ENCODE assay signal across 15 cellular contexts in genomic region chr14:58746261-58746660, GRCh38.
DNase-seq lines count a peak whose midpoint lies in the region; ATAC-seq, FAIRE-seq and TF ChIP-seq lines count a peak whose summit lies in the region.
"Had no signal": no experiment of that assay in that cellular context is flagged by ENCODE, and none has a peak within 500 bp of the region (broad histone marks: within the 10 kb centered on the region; RNA-seq: fewer than 3 reads in every experiment).

No MANE protein-coding gene starts in this region.

- peak; percentile 76 to 84; a peak in 5 of 6 replicates for ATAC-seq in A549
- no peak for ATAC-seq in natural killer cell
- no peak for ATAC-seq in activated T-helper 17 cell treated with anti-CD3 and anti-CD28 coated beads, Interleukin-2, amount 50 U/mL, for 72 hours (replicated peaks)
- ATAC-seq in GM23338, result no peak

- H3K4me3 Mint-ChIP-seq in astrocyte (ENCODE audit: unreplicated experiment) (no peak overlapping the region), natural killer cell (no peak overlapping the region), GM23338 (no peak overlapping the region)
- H3K4me3 Mint-ChIP-seq in activated T-helper 17 cell treated with anti-CD3 and anti-CD28 coated beads, Interleukin-2, amount 50 U/mL, for 72 hours, result no peak overlapping the region
- H3K4me3 Mint-ChIP-seq: neural progenitor cell had no signal

- 0 out of 5 replicates have a peak, but pooled peaks of 1 of the 2 experiments have one; percentile 3 for TF ChIP-seq RAD21 in A549 (conservative IDR thresholded peaks at IDR 0.05 in 1 of 2, IDR thresholded peaks at IDR 0.05 in 1 of 2)

- H3K27me3 Mint-ChIP-seq in astrocyte (ENCODE audit: low read depth, unreplicated experiment) (no peaks in the 10 kb centered on the region), natural killer cell (ENCODE audit: low read depth in 2 of 2) (peaks cover 0 to 3% of the 10 kb centered on the region in 2 donors), GM23338 (ENCODE audit: insufficient read depth, low read depth, poor library complexity) (no peaks in the 10 kb centered on the region)
- peaks cover 7% of the 10 kb centered on the region for H3K27me3 Mint-ChIP-seq in activated T-helper 17 cell treated with anti-CD3 and anti-CD28 coated beads, Interleukin-2, amount 50 U/mL, for 72 hours

- H3K9ac ChIP-seq in astrocyte (ENCODE audit: low read length), result no peak overlapping the region
- H3K9ac ChIP-seq: neural progenitor cell had no signal

- H3K4me1 Mint-ChIP-seq in astrocyte (ENCODE audit: low read depth, unreplicated experiment) (peaks cover 28% of the 10 kb centered on the region), natural killer cell (peaks cover 8 to 10% of the 10 kb centered on the region in 2 donors), GM23338 (peaks cover 4% of the 10 kb centered on the region; the same call in 1 of the 3 replicates)
- peaks cover 4% of the 10 kb centered on the region for H3K4me1 Mint-ChIP-seq in activated T-helper 17 cell treated with anti-CD3 and anti-CD28 coated beads, Interleukin-2, amount 50 U/mL, for 72 hours

- intact Hi-C loops in natural killer cell (cut with micrococcal nuclease) (no loop called here), head of caudate nucleus (cut with DNase I) (no loop called here)

- H3K27ac ChIP-seq in A549 (peak overlapping the region; percentile 47 to 68; a peak in 5 of 6 replicates), astrocyte (ENCODE audit: low read depth, low read length) (no peak overlapping the region), GM23338 (ENCODE audit: low read depth) (no peak overlapping the region)
- H3K27ac ChIP-seq: neural progenitor cell had no signal

- H3K9me3 Mint-ChIP-seq in astrocyte (ENCODE audit: unreplicated experiment), result no peaks in the 10 kb centered on the region
- H3K9me3 Mint-ChIP-seq in natural killer cell, result no peaks in the 10 kb centered on the region
- H3K9me3 Mint-ChIP-seq in activated T-helper 17 cell treated with anti-CD3 and anti-CD28 coated beads, Interleukin-2, amount 50 U/mL, for 72 hours, result no peaks in the 10 kb centered on the region
- H3K9me3 Mint-ChIP-seq in GM23338, result no peaks in the 10 kb centered on the region
- H3K9me3 Mint-ChIP-seq: neural progenitor cell had no signal

- DNase-seq in A549 (ENCODE audit: low read depth in 1 of 2, low spot score in 1 of 2) (peak; percentile 47 to 78), HS-27A (ENCODE audit: low read depth) (peak; percentile 72), astrocyte (ENCODE audit: low read depth) (peak; percentile 92), kidney glomerular epithelial cell (lab: John Stamatoyannopoulos, UW) (peak; percentile 84), natural killer cell (no peak), GM23338 (ENCODE audit: low spot score) (no peak), head of caudate nucleus (no peak)
- DNase-seq: activated effector memory CD4-positive, alpha-beta T cell treated with Interleukin-2 at 50 U/mL for 16 hours; AML-193; dermis blood vessel endothelial cell; NCI-H2081; SHP77 treated with DMSO at 0.1 percent for 48 hours; stimulated activated CD4-positive, alpha-beta T cell treated with anti-CD3 and anti-CD28 coated beads, Interleukin-2, amount 100 ng/mL, for 24 hours had no signal

- no peak overlapping the region for H3K27ac Mint-ChIP-seq in astrocyte (ENCODE audit: unreplicated experiment)
- no peak overlapping the region for H3K27ac Mint-ChIP-seq in natural killer cell
- no peak overlapping the region for H3K27ac Mint-ChIP-seq in activated T-helper 17 cell treated with anti-CD3 and anti-CD28 coated beads, Interleukin-2, amount 50 U/mL, for 72 hours
- H3K27ac Mint-ChIP-seq in GM23338, result no peak overlapping the region
- H3K27ac Mint-ChIP-seq: neural progenitor cell had no signal

- H3K9me3 ChIP-seq in A549 (no peaks in the 10 kb centered on the region), astrocyte (ENCODE audit: insufficient read depth, low read depth, low read length) (no peaks in the 10 kb centered on the region)

- H3K36me3 ChIP-seq in astrocyte (ENCODE audit: insufficient read depth, low read length) (no peaks in the 10 kb centered on the region), GM23338 (ENCODE audit: insufficient read depth) (no peaks in the 10 kb centered on the region)
- H3K36me3 ChIP-seq: neural progenitor cell had no signal

- no peaks in the 10 kb centered on the region for H3K36me3 Mint-ChIP-seq in astrocyte (ENCODE audit: low read depth, unreplicated experiment)
- H3K36me3 Mint-ChIP-seq in natural killer cell, result no peaks in the 10 kb centered on the region
- H3K36me3 Mint-ChIP-seq in activated T-helper 17 cell treated with anti-CD3 and anti-CD28 coated beads, Interleukin-2, amount 50 U/mL, for 72 hours (ENCODE audit: low read depth), result no peaks in the 10 kb centered on the region
- H3K36me3 Mint-ChIP-seq in GM23338 (ENCODE audit: low read depth), result no peaks in the 10 kb centered on the region
- H3K36me3 Mint-ChIP-seq: neural progenitor cell had no signal

- H3K4me3 ChIP-seq in A549, result no peak overlapping the region
- no peak overlapping the region for H3K4me3 ChIP-seq in astrocyte (ENCODE audit: insufficient read depth, low read depth, low read length)
- H3K4me3 ChIP-seq in GM23338, result no peak overlapping the region
- H3K4me3 ChIP-seq: neural progenitor cell had no signal

- H3K27me3 ChIP-seq in astrocyte (ENCODE audit: insufficient read depth, low read length) (peaks cover 2% of the 10 kb centered on the region), GM23338 (ENCODE audit: insufficient read depth) (no peaks in the 10 kb centered on the region)
- H3K27me3 ChIP-seq: neural progenitor cell had no signal

- no peaks in the 10 kb centered on the region for H3F3A ChIP-seq in GM23338 (replicated peaks; ENCODE audit: low read depth)

- no peaks in the 10 kb centered on the region for H4K20me1 ChIP-seq in astrocyte (ENCODE audit: insufficient read depth, low read length)
- H4K20me1 ChIP-seq in GM23338 (replicated peaks; ENCODE audit: insufficient read depth), result no peaks in the 10 kb centered on the region

- TF ChIP-seq EP300 in A549 (IDR thresholded peaks at IDR 0.05), result peak; percentile 21 to 35; a peak in 1 of 5 replicates

- H3K79me2 ChIP-seq in astrocyte (ENCODE audit: insufficient read depth, low read length) (no peaks in the 10 kb centered on the region), GM23338 (replicated peaks; ENCODE audit: insufficient read depth) (no peaks in the 10 kb centered on the region)

- H3K4me2 ChIP-seq in A549 (peak overlapping the region; percentile 67), astrocyte (ENCODE audit: low read length) (peak overlapping the region; percentile 34), GM23338 (no peak overlapping the region)
- H3K4me2 ChIP-seq: neural progenitor cell had no signal

- peaks cover 56% of the 10 kb centered on the region for H3K4me1 ChIP-seq in A549
- H3K4me1 ChIP-seq in astrocyte (ENCODE audit: insufficient read depth, low read length), result peaks cover 37% of the 10 kb centered on the region
- H3K4me1 ChIP-seq in GM23338 (ENCODE audit: insufficient read depth), result no peaks in the 10 kb centered on the region

- POLR2A ChIA-PET in A549 (lab: Yijun Ruan, JAX), result interaction anchor here (1.2 kb wide), 1 partner anchor 109 kb away, joined by 7 read pairs; the partner anchor contains the start of gene DACT1

- TF ChIP-seq POLR2A in A549 (IDR thresholded peaks at IDR 0.05; ENCODE audit: low read length), result no peak

- 0% methylated on average over 1 of the region's 1 CpG for WGBS in A549 (ENCODE audit: missing lambda C conversion rate)

- TF ChIP-seq CTCF in A549 (IDR thresholded peaks at IDR 0.05), result no peak
- TF ChIP-seq CTCF in astrocyte (IDR thresholded peaks at IDR 0.05; ENCODE audit: insufficient read depth, low read depth, low read length), result no peak
- no peak for TF ChIP-seq CTCF in natural killer cell (IDR thresholded peaks at IDR 0.05)
- no peak for TF ChIP-seq CTCF in GM23338 (conservative IDR thresholded peaks at IDR 0.05; ENCODE audit: low read depth in 2 of 2)

- 0 out of 2 replicates have a peak, but pooled peaks cover 3% of the 10 kb centered on the region for H3K9me2 ChIP-seq in GM23338 (ENCODE audit: insufficient read depth)

- no peak for FAIRE-seq in A549 (lab: Jason Lieb, UNC)
- FAIRE-seq in astrocyte (lab: Jason Lieb, UNC), result peak; percentile 83

- CTCF ChIA-PET in A549 (lab: Yijun Ruan, JAX), result interaction anchor here (0.7 kb wide), 1 partner anchor 9 kb away, joined by 3 read pairs; no protein-coding TSS in a partner anchor

- H2AFZ ChIP-seq in astrocyte (ENCODE audit: low read depth, low read length) (no peak overlapping the region), GM23338 (no peak overlapping the region)
- H2AFZ ChIP-seq: neural progenitor cell had no signal

TF ChIP-seq in A549, 52 proteins besides CTCF, POLR2A, EP300 and RAD21 (continues in another document):
- TF ChIP-seq JUN (IDR thresholded peaks at IDR 0.05) (peak in 1 of 2 experiments; percentile 36; a peak in 1 of 5 replicates), JUNB (IDR thresholded peaks at IDR 0.05) (peak; percentile 82), HES2 (IDR thresholded peaks at IDR 0.05) (peak; percentile 51; the same call in 1 of the 2 replicates)

TF ChIP-seq in GM23338, 12 proteins besides CTCF, POLR2A, EP300 and RAD21 (continues in another document):
- no peak for TF ChIP-seq NANOG (IDR thresholded peaks at IDR 0.05; ENCODE audit: borderline replicate concordance)
- no peak for TF ChIP-seq EZH2 (IDR thresholded peaks at IDR 0.05; ENCODE audit: low read depth, unreplicated experiment)
- no peak for TF ChIP-seq ETS1 (IDR thresholded peaks at IDR 0.05)

Comparison
In these comparisons a context has a peak if more than half of its experiments do, and no peak if none do; other contexts are left out.
1. ATAC-seq: peak in A549 (2 of 2); none in natural killer cell (0 of 3), activated T-helper 17 cell treated with anti-CD3 and anti-CD28 coated beads, Interleukin-2, amount 50 U/mL, for 72 hours (single experiment) and GM23338 (single experiment).
2. DNase-seq: peak in A549 (2 of 2), HS-27A (single experiment), astrocyte (single experiment) and kidney glomerular epithelial cell (single experiment); none in natural killer cell (single experiment), GM23338 (single experiment) and head of caudate nucleus (0 of 42).
3. H3K27ac ChIP-seq: peak in A549 (2 of 2); none in astrocyte (single experiment) and GM23338 (single experiment).